1 cellular context compared by ENCODE assay signal in the genomic region with DNA sequence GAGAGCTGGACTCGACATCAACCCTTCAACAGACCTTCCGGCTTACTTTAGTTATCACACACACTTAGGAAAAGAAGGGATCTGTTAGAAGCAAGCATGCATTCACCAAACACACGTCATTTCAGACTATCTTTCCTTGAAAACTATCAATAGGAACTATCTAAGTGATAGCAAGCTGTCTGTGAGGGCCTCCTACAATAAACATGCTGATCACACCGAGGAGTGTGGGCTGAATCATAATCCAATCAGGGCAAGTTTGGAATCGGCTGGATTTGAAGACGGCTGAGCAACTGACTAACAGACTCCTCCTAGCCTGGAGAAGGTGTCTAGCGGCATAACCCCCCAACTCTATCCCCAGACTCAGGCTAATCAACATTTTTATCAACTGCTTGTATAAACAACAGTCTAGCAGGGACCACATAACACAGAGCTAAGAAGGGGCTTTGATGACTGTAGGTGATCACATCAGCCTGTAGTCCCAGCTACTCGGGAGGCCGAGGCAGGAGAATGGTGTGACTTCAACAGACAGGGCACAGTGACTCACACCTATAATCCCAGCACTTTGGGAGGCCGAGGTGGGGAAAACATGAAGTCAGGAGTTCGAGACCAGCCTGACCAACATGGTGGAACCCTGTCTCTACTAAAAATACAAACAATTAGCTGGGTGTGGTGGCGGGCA.
TF ChIP-seq lines count a peak whose summit lies in the region.

No MANE protein-coding gene starts in this region.

TF ChIP-seq in endothelial cell of umbilical vein, 7 proteins besides CTCF, POLR2A, EP300 and RAD21:
- TF ChIP-seq, protein P1, sequence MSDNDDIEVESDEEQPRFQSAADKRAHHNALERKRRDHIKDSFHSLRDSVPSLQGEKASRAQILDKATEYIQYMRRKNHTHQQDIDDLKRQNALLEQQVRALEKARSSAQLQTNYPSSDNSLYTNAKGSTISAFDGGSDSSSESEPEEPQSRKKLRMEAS (IDR thresholded peaks at IDR 0.05; ENCODE audit: insufficient read depth, insufficient read length) = no peak
- no peak for TF ChIP-seq MYC (IDR thresholded peaks at IDR 0.05; ENCODE audit: low read depth, low read length)
- TF ChIP-seq EZH2 (IDR thresholded peaks at IDR 0.05; ENCODE audit: borderline replicate concordance, low read depth, low read length, severe bottlenecking) = no peak
- TF ChIP-seq JUN (IDR thresholded peaks at IDR 0.05; ENCODE audit: borderline replicate concordance, insufficient read depth, insufficient read length, low read depth) = no peak
